In genomic region chr1:15627343-15627988, GRCh38 we compare ENCODE assay signal across 8 cellular contexts. TPM values are rescaled to one million over a fixed set of nuclear protein-coding genes. Genes with fewer than 3 reads are reported as not detected.
DNase-seq lines count a peak whose midpoint lies in the region; ATAC-seq and TF ChIP-seq lines count a peak whose summit lies in the region.

No MANE protein-coding gene starts in this region.

- H3K79me2 ChIP-seq in OCI-LY7 (ENCODE audit: insufficient read depth, low read depth, low read length), result peaks cover 61% of the 10 kb centered on the region

- intact Hi-C loops in OCI-LY7 (cut with micrococcal nuclease; ENCODE audit: unreplicated experiment), result no loop called here

- DNase-seq in HFFc6 (no peak), OCI-LY7 (ENCODE audit: low spot score) (no peak), midbrain (lab: John Stamatoyannopoulos, UW) (peak; percentile 14), COLO668 (lab: John Stamatoyannopoulos, UW; ENCODE audit: unreplicated experiment) (no peak), NCI-H69 (lab: John Stamatoyannopoulos, UW) (no peak), NCI-H1694 (lab: John Stamatoyannopoulos, UW) (no peak), inferior parietal cortex (ENCODE audit: extremely low spot score) (no peak)

- peak; percentile 86 for ATAC-seq in GM18867 (IDR thresholded peaks at IDR 0.05; ENCODE audit: unreplicated experiment)

- H3K4me1 ChIP-seq in OCI-LY7 (ENCODE audit: insufficient read depth, low read length, poor library complexity, severe bottlenecking), result peaks cover 6% of the 10 kb centered on the region

- peaks cover 32% of the 10 kb centered on the region for H3K36me3 Mint-ChIP-seq in HFFc6 (ENCODE audit: low read depth)

- TSS peak; percentile 37 for BruUV-seq in OCI-LY7 (replicated peaks; lab: Mats Ljungman, UMichigan)

- H3K4me3 ChIP-seq in OCI-LY7 (ENCODE audit: low read depth, low read length, poor library complexity, severe bottlenecking), result no peak overlapping the region

- H3K9me3 Mint-ChIP-seq in HFFc6, result no peaks in the 10 kb centered on the region

- H3K27me3 Mint-ChIP-seq in HFFc6 (ENCODE audit: insufficient read depth), result no peaks in the 10 kb centered on the region

- H3K36me3 ChIP-seq in OCI-LY7 (ENCODE audit: insufficient read depth, low read length), result peaks cover 67% of the 10 kb centered on the region

- no peak overlapping the region for H3K4me2 ChIP-seq in OCI-LY7 (ENCODE audit: low read length)

- H2AFZ ChIP-seq in OCI-LY7 (ENCODE audit: low read length), result no peak overlapping the region

- POLR2A ChIA-PET in OCI-LY7 (lab: Charles Lee), result interaction anchor here (1.0 to 1.2 kb wide), 2 partner anchors 9 to 11 kb away, joined by 3 to 4 read pairs; no protein-coding TSS in a partner anchor

- CTCF ChIA-PET in OCI-LY7 (lab: Charles Lee; ENCODE audit: unreplicated experiment), result no interaction called here

- H3K27ac ChIP-seq in OCI-LY7 (ENCODE audit: low read depth, low read length, poor library complexity, severe bottlenecking), result no peak overlapping the region

- H3K4me1 Mint-ChIP-seq in HFFc6 (ENCODE audit: low read depth), result peaks cover 43% of the 10 kb centered on the region

- H3K9me2 ChIP-seq in OCI-LY7 (ENCODE audit: insufficient read depth, low read length), result no peaks in the 10 kb centered on the region

- H3K9me3 ChIP-seq in OCI-LY7 (ENCODE audit: low read length), result no peaks in the 10 kb centered on the region

- peak overlapping the region; percentile 68 for H3K27ac Mint-ChIP-seq in HFFc6

- peaks cover 18% of the 10 kb centered on the region for H4K20me1 ChIP-seq in OCI-LY7 (ENCODE audit: insufficient read depth, low read length)

- TF ChIP-seq CTCF in HFFc6 (IDR thresholded peaks at IDR 0.05) (no peak), OCI-LY7 (conservative IDR thresholded peaks at IDR 0.05; ENCODE audit: low read length) (no peak)

- H3K4me3 Mint-ChIP-seq in HFFc6, result no peak overlapping the region

RNA-seq across cellular contexts. Expression of gene DDI2, which starts 10.2 kb away (rescaled TPM):
- 10 to 100 TPM; 11.6 to 15.3 (median 13.3) TPM for total RNA-seq in HFFc6 (2021; fragmentation: NEBNext Ultra II Directional; extraction: Animal tissue kit (Norgen Biotek cat#: 25700))
- 23.5 and 29.6 TPM in 2 replicates for total RNA-seq in OCI-LY7 (2014; rRNA removed; shearing (Covaris generic))
- 34.7 and 40.8 TPM in 2 replicates for total RNA-seq in OCI-LY7 (2022)

RNA-seq across cellular contexts. Expression of gene AGMAT, which starts 42.6 kb away (rescaled TPM):
- under 1 TPM in 3 of 6 experiments, not detected in 3; 0.07 to 0.14 (median 0.09) TPM for total RNA-seq in HFFc6 (2021; fragmentation: NEBNext Ultra II Directional; extraction: Animal tissue kit (Norgen Biotek cat#: 25700))
- total RNA-seq in OCI-LY7 (2014; rRNA removed; shearing (Covaris generic)), result 0.15 and 0.54 TPM in 2 replicates
- total RNA-seq in OCI-LY7 (2022), result 0.29 and 0.39 TPM in 2 replicates

RNA-seq across cellular contexts. Expression of gene PLEKHM2, which starts 56.7 kb away (rescaled TPM):
- 10 to 100 TPM; 61.5 to 70.5 (median 66.0) TPM for total RNA-seq in HFFc6 (2021; fragmentation: NEBNext Ultra II Directional; extraction: Animal tissue kit (Norgen Biotek cat#: 25700))
- total RNA-seq in OCI-LY7 (2014; rRNA removed; shearing (Covaris generic)), result 18.8 and 27.5 TPM in 2 replicates
- 38.5 and 45.7 TPM in 2 replicates for total RNA-seq in OCI-LY7 (2022)
